Comparison of ENCODE assay signal across 8 cellular contexts in the genomic region with DNA sequence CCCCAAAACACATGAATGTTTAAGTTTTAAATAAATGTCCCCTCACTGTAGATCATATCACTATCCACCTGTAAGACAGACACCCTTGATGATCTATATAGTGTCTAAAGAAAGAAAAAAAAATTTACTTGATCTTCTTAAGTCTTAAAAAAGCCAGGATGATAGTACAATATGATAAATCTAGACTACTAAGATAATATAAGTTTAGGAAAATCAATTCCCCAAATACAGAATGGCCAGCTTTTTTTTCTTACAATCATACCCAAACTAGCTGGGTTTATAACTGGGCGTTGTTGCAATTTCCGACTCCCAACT. TPM values are rescaled to one million over a fixed set of nuclear protein-coding genes. Genes with fewer than 3 reads are reported as not detected.
DNase-seq lines count a peak whose midpoint lies in the region; ATAC-seq and TF ChIP-seq lines count a peak whose summit lies in the region.

No MANE protein-coding gene starts in this region.

- peak overlapping the region; percentile 88 for H3K27ac Mint-ChIP-seq in activated CD8-positive, alpha-beta memory T cell treated with anti-CD3 and anti-CD28 coated beads, Interleukin-2, amount 10 ng/mL, durations not matched to agents 7 days and 5 days

- H3K4me1 ChIP-seq in adrenal gland (replicated peaks in 1 of 2), result peaks cover 10 to 34% of the 10 kb centered on the region in 2 donors
- H3K4me1 ChIP-seq in lung (ENCODE audit: control insufficient read depth in 2 of 2, insufficient read depth in 2 of 2, low read length in 2 of 2), result peaks cover 5 to 11% of the 10 kb centered on the region in 2 donors
- peaks cover 19 to 52% of the 10 kb centered on the region in 2 donors for H3K4me1 ChIP-seq in thyroid gland

- TF ChIP-seq CTCF in adrenal gland (IDR thresholded peaks at IDR 0.05), result no peak
- TF ChIP-seq CTCF in lung (IDR thresholded peaks at IDR 0.05; ENCODE audit: control extremely low read depth, extremely low read depth), result no peak
- TF ChIP-seq CTCF in thyroid gland (IDR thresholded peaks at IDR 0.05), result no peak

- 0 to 7% (median 6%) methylated on average over 2 of the region's 2 CpGs for WGBS in adrenal gland, 4 donors
- 34 to 53% methylated on average over 2 of the region's 2 CpGs for WGBS in lung, 2 donors
- WGBS in thyroid gland, 2 donors, result 78 to 83% methylated on average over 2 of the region's 2 CpGs

- TF ChIP-seq POLR2A in adrenal gland (IDR thresholded peaks at IDR 0.05), result no peak
- no peak for TF ChIP-seq POLR2A in thyroid gland (IDR thresholded peaks at IDR 0.05)

- H3K36me3 ChIP-seq in adrenal gland (replicated peaks in 1 of 2) (peaks cover 0 to 54% of the 10 kb centered on the region in 2 donors), lung (ENCODE audit: control insufficient read depth in 2 of 2, insufficient read depth in 2 of 2, low read length in 2 of 2) (peaks cover 27 to 31% of the 10 kb centered on the region in 2 donors), thyroid gland (peaks cover 40 to 46% of the 10 kb centered on the region in 2 donors)

- CTCF ChIA-PET in activated CD8-positive, alpha-beta memory T cell treated with anti-CD3 and anti-CD28 coated beads, Interleukin-2, amount 10 ng/mL, durations not matched to agents 7 days and 5 days (lab: Charles Lee), result interaction anchor here (0.8 to 7.3 kb wide), 14 partner anchors 10 to 359 kb away, joined by 3 to 78 read pairs (median 5); partner anchors contain the start of gene ZNF217

- peaks cover 79% of the 10 kb centered on the region for H3K4me1 Mint-ChIP-seq in activated CD8-positive, alpha-beta memory T cell treated with anti-CD3 and anti-CD28 coated beads, Interleukin-2, amount 10 ng/mL, durations not matched to agents 7 days and 5 days

- H3K36me3 Mint-ChIP-seq in activated CD8-positive, alpha-beta memory T cell treated with anti-CD3 and anti-CD28 coated beads, Interleukin-2, amount 10 ng/mL, durations not matched to agents 7 days and 5 days, result peaks cover 83% of the 10 kb centered on the region

- H3K4me3 Mint-ChIP-seq in activated CD8-positive, alpha-beta memory T cell treated with anti-CD3 and anti-CD28 coated beads, Interleukin-2, amount 10 ng/mL, durations not matched to agents 7 days and 5 days, result peak overlapping the region; percentile 89

- H3K4me3 ChIP-seq in adrenal gland (peak overlapping the region in 1 of 4 donors; percentile 17), lung (no peak overlapping the region), thyroid gland (replicated peaks in 1 of 3) (no peak overlapping the region)

- H3K27me3 Mint-ChIP-seq in activated CD8-positive, alpha-beta memory T cell treated with anti-CD3 and anti-CD28 coated beads, Interleukin-2, amount 10 ng/mL, durations not matched to agents 7 days and 5 days, result no peaks in the 10 kb centered on the region

- H3K9me3 ChIP-seq in adrenal gland (replicated peaks in 1 of 3) (no peaks in the 10 kb centered on the region), lung (ENCODE audit: control insufficient read depth in 2 of 2, insufficient read depth in 1 of 2, low read length in 1 of 2) (no peaks in the 10 kb centered on the region), thyroid gland (no peaks in the 10 kb centered on the region)

- H3K27ac ChIP-seq in adrenal gland, result peak overlapping the region in 4 of 5 donors; percentile 17 to 89 (median 44)
- H3K27ac ChIP-seq in lung (ENCODE audit: low read depth in 1 of 2, low read length in 1 of 2), result peak overlapping the region in 1 of 2 donors; percentile 27
- H3K27ac ChIP-seq in thyroid gland, result peak overlapping the region; percentile 69 to 89 (median 72)

- peak; percentile 11 for DNase-seq in activated CD8-positive, alpha-beta memory T cell treated with anti-CD3 and anti-CD28 coated beads, Interleukin-2, amount 10 ng/mL, durations not matched to agents 7 days and 5 days
- no peak for DNase-seq in activated CD8-positive, alpha-beta memory T cell treated with anti-CD3 and anti-CD28 coated beads, Interleukin-2, amount 50 U/mL, for 48 hours
- DNase-seq in adrenal gland (no peak), lung (ENCODE audit: low spot score) (no peak), thyroid gland (no peak), amniotic stem cell (lab: John Stamatoyannopoulos, UW) (no peak)

- H3K27me3 ChIP-seq in adrenal gland (no peaks in the 10 kb centered on the region), lung (ENCODE audit: control insufficient read depth, insufficient read depth) (no peaks in the 10 kb centered on the region), thyroid gland (no peaks in the 10 kb centered on the region)

- no peaks in the 10 kb centered on the region for H3K9me3 Mint-ChIP-seq in activated CD8-positive, alpha-beta memory T cell treated with anti-CD3 and anti-CD28 coated beads, Interleukin-2, amount 10 ng/mL, durations not matched to agents 7 days and 5 days (ENCODE audit: low read depth)

- intact Hi-C loops in adrenal gland (cut with DNase I), result loop anchor here in 1 of 2 donors (5.0 to 10.0 kb wide), 2 partner anchors 293 to 366 kb away; no protein-coding TSS in a partner anchor
- intact Hi-C loops in thyroid gland (cut with DNase I), result loop anchor here (5.0 kb wide), 2 partner anchors 338 to 363 kb away; no protein-coding TSS in a partner anchor

- no peak for ATAC-seq in activated CD8-positive, alpha-beta memory T cell treated with anti-CD3 and anti-CD28 coated beads, Interleukin-2, amount 10 ng/mL, durations not matched to agents 7 days and 5 days
- ATAC-seq in lung (ENCODE audit: insufficient read depth, low FRiP score) (peak; percentile 20), HG03432 (IDR thresholded peaks at IDR 0.05; ENCODE audit: unreplicated experiment) (no peak), HG02763 (IDR thresholded peaks at IDR 0.05; ENCODE audit: unreplicated experiment) (no peak)

RNA-seq across cellular contexts. Expression of gene ZNF217, which starts 14.4 kb away (rescaled TPM):
- 10 to 100 TPM; 80.2 to 81.9 TPM for total RNA-seq in activated CD8-positive, alpha-beta memory T cell treated with anti-CD3 and anti-CD28 coated beads, Interleukin-2, amount 10 ng/mL, durations not matched to agents 7 days and 5 days
- total RNA-seq in adrenal gland (10 to 100 TPM in 7 of 8 donors, 1 to 10 TPM in 1; 9.9 to 23.4 (median 13.7) TPM), lung (10 to 100 TPM; 32.2 to 32.6 TPM), thyroid gland (10 to 100 TPM; 18.0 to 42.8 (median 27.8) TPM)
- polyA plus RNA-seq in adrenal gland (1 to 10 TPM; 3.5 to 5.5 (median 4.3) TPM), lung (10 to 100 TPM in 1 of 2 donors, 1 to 10 TPM in 1; 6.0 to 16.8 TPM)
